In the genomic region with DNA sequence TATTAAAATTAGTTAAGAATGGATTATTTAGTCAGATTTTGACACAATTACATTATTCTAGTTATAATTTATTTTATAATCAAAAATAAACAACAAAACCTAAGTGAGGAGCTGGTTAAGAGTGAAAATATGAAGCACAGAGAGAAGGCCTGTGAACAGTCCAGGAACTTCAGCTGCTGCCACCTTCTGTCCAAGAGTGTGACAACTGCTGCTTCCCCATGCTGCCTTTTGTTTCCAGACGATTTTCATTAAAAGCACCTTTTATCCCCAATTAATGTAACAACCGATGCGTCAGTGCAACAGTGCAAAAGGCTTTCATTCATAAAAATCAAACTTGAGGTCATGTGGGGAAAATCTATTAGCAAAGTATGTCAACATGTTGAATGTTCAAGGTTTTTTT, we compare ENCODE assay signal across 11 cellular contexts.
DNase-seq lines count a peak whose midpoint lies in the region; ATAC-seq and TF ChIP-seq lines count a peak whose summit lies in the region.
"Had no signal": no experiment of that assay in that cellular context is flagged by ENCODE, and none has a peak within 500 bp of the region (broad histone marks: within the 10 kb centered on the region; RNA-seq: fewer than 3 reads in every experiment).

No MANE protein-coding gene starts in this region.

- peak; percentile 42 for DNase-seq in G401 (ENCODE audit: low spot score)
- DNase-seq in adipocyte (ENCODE audit: low read depth) = peak; percentile 24
- peak; percentile 25 for DNase-seq in midbrain (lab: John Stamatoyannopoulos, UW)
- no peak for DNase-seq in right cardiac atrium
- no peak for DNase-seq in stimulated activated naive CD8-positive, alpha-beta T cell treated with anti-CD3 and anti-CD28 coated beads, Interleukin-15, amount 100 ng/mL, for 72 hours
- no peak for DNase-seq in activated CD4-positive, alpha-beta T cell treated with anti-CD3 and anti-CD28 coated beads, Interleukin-2, amount 50 U/mL, for 4 hours
- no peak for DNase-seq in omental fat pad (ENCODE audit: low spot score)
- DNase-seq: effector CD4-positive, alpha-beta T cell; spleen; T-helper 1 cell had no signal

- peaks cover 5 to 15% of the 10 kb centered on the region in 2 donors for H3K9me3 Mint-ChIP-seq in stimulated activated naive CD8-positive, alpha-beta T cell treated with anti-CD3 and anti-CD28 coated beads, Interleukin-15, amount 100 ng/mL, for 72 hours

- intact Hi-C loops in right cardiac atrium (cut with DNase I) = no loop called here

- TF ChIP-seq RAD21 in Ishikawa (IDR thresholded peaks at IDR 0.05; ENCODE audit: low read depth) = 0 out of 2 replicates have a peak, but pooled peaks have one; percentile 8

- in situ Hi-C loops in G401 (cut with HindIII; ENCODE audit: low sequenced_read_pairs) = no loop called here

- H3K9me3 ChIP-seq in adipocyte (ENCODE audit: control insufficient read depth, low read length) = no peaks in the 10 kb centered on the region
- no peaks in the 10 kb centered on the region for H3K9me3 ChIP-seq in right cardiac atrium (ENCODE audit: control insufficient read depth, low read length)
- H3K9me3 ChIP-seq: spleen had no signal

- H3K4me1 Mint-ChIP-seq in stimulated activated naive CD8-positive, alpha-beta T cell treated with anti-CD3 and anti-CD28 coated beads, Interleukin-15, amount 100 ng/mL, for 72 hours = no peaks in the 10 kb centered on the region

- 17% methylated on average over 3 of the region's 3 CpGs for WGBS in right cardiac atrium

- TF ChIP-seq CTCF in omental fat pad (IDR thresholded peaks at IDR 0.05) = no peak

- H3K27me3 ChIP-seq in adipocyte (replicated peaks; ENCODE audit: control insufficient read depth, insufficient read depth, low read length) = no peaks in the 10 kb centered on the region
- no peaks in the 10 kb centered on the region for H3K27me3 ChIP-seq in right cardiac atrium (ENCODE audit: control insufficient read depth, insufficient read depth)
- H3K27me3 ChIP-seq: spleen had no signal

- no peak overlapping the region for H3K4me3 ChIP-seq in adipocyte (ENCODE audit: low read length)
- no peak overlapping the region for H3K4me3 ChIP-seq in right cardiac atrium (ENCODE audit: low read length)
- H3K4me3 ChIP-seq: spleen had no signal

- H3K4me1 ChIP-seq in adipocyte (ENCODE audit: control insufficient read depth, insufficient read depth, low read length) = no peaks in the 10 kb centered on the region
- no peaks in the 10 kb centered on the region for H3K4me1 ChIP-seq in right cardiac atrium (ENCODE audit: control insufficient read depth, insufficient read depth, low read length)
- H3K4me1 ChIP-seq: spleen had no signal

- H3K27ac Mint-ChIP-seq in stimulated activated naive CD8-positive, alpha-beta T cell treated with anti-CD3 and anti-CD28 coated beads, Interleukin-15, amount 100 ng/mL, for 72 hours = no peak overlapping the region

- no peak overlapping the region for H3K4me3 Mint-ChIP-seq in stimulated activated naive CD8-positive, alpha-beta T cell treated with anti-CD3 and anti-CD28 coated beads, Interleukin-15, amount 100 ng/mL, for 72 hours

- H3K27ac ChIP-seq in right cardiac atrium (ENCODE audit: low read length) = no peak overlapping the region
- H3K27ac ChIP-seq: spleen had no signal

- no peak overlapping the region for H3K9ac ChIP-seq in adipocyte (ENCODE audit: low read length)

- H3K36me3 ChIP-seq in adipocyte (ENCODE audit: control insufficient read depth, insufficient read depth, low read length, severe bottlenecking) = no peaks in the 10 kb centered on the region
- H3K36me3 ChIP-seq: spleen had no signal

- H3K27me3 Mint-ChIP-seq in stimulated activated naive CD8-positive, alpha-beta T cell treated with anti-CD3 and anti-CD28 coated beads, Interleukin-15, amount 100 ng/mL, for 72 hours = no peaks in the 10 kb centered on the region

- ATAC-seq in right cardiac atrium (no peak), omental fat pad (ENCODE audit: low FRiP score) (no peak)
- no peak for ATAC-seq in stimulated activated naive CD8-positive, alpha-beta T cell treated with anti-CD3 and anti-CD28 coated beads, Interleukin-15, amount 100 ng/mL, for 72 hours

- no peak for TF ChIP-seq EP300 in Ishikawa (IDR thresholded peaks at IDR 0.05; ENCODE audit: borderline replicate concordance)

TF ChIP-seq in Ishikawa, 13 proteins besides CTCF, POLR2A, EP300 and RAD21:
- TF ChIP-seq NFIC (IDR thresholded peaks at IDR 0.05) (no peak), CEBPB (IDR thresholded peaks at IDR 0.05) (no peak), TAF1 (IDR thresholded peaks at IDR 0.05; ENCODE audit: low read depth) (no peak), EGR1 (IDR thresholded peaks at IDR 0.05) (no peak), TEAD4 (IDR thresholded peaks at IDR 0.05) (no peak), ZBTB7A (IDR thresholded peaks at IDR 0.05; ENCODE audit: low read depth) (no peak), FOXM1 (IDR thresholded peaks at IDR 0.05; ENCODE audit: borderline replicate concordance, low read depth) (no peak), YY1 (IDR thresholded peaks at IDR 0.05; ENCODE audit: low read depth) (no peak), TCF12 (IDR thresholded peaks at IDR 0.05; ENCODE audit: low read depth) (no peak), CREB1 (IDR thresholded peaks at IDR 0.05; ENCODE audit: low read depth) (no peak), MAX (IDR thresholded peaks at IDR 0.05) (no peak)
- TF ChIP-seq, protein P1, sequence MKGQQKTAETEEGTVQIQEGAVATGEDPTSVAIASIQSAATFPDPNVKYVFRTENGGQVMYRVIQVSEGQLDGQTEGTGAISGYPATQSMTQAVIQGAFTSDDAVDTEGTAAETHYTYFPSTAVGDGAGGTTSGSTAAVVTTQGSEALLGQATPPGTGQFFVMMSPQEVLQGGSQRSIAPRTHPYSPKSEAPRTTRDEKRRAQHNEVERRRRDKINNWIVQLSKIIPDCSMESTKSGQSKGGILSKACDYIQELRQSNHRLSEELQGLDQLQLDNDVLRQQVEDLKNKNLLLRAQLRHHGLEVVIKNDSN (IDR thresholded peaks at IDR 0.05) = no peak
- TF ChIP-seq, protein P2, sequence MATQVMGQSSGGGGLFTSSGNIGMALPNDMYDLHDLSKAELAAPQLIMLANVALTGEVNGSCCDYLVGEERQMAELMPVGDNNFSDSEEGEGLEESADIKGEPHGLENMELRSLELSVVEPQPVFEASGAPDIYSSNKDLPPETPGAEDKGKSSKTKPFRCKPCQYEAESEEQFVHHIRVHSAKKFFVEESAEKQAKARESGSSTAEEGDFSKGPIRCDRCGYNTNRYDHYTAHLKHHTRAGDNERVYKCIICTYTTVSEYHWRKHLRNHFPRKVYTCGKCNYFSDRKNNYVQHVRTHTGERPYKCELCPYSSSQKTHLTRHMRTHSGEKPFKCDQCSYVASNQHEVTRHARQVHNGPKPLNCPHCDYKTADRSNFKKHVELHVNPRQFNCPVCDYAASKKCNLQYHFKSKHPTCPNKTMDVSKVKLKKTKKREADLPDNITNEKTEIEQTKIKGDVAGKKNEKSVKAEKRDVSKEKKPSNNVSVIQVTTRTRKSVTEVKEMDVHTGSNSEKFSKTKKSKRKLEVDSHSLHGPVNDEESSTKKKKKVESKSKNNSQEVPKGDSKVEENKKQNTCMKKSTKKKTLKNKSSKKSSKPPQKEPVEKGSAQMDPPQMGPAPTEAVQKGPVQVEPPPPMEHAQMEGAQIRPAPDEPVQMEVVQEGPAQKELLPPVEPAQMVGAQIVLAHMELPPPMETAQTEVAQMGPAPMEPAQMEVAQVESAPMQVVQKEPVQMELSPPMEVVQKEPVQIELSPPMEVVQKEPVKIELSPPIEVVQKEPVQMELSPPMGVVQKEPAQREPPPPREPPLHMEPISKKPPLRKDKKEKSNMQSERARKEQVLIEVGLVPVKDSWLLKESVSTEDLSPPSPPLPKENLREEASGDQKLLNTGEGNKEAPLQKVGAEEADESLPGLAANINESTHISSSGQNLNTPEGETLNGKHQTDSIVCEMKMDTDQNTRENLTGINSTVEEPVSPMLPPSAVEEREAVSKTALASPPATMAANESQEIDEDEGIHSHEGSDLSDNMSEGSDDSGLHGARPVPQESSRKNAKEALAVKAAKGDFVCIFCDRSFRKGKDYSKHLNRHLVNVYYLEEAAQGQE (IDR thresholded peaks at IDR 0.05; ENCODE audit: low read depth) = no peak

Comparison
In these comparisons a context has a peak if more than half of its experiments do, and no peak if none do; other contexts are left out.
1. DNase-seq: peak in G401 (single experiment), adipocyte (single experiment) and midbrain (single experiment); none in right cardiac atrium (0 of 3), stimulated activated naive CD8-positive, alpha-beta T cell treated with anti-CD3 and anti-CD28 coated beads, Interleukin-15, amount 100 ng/mL, for 72 hours (0 of 2), activated CD4-positive, alpha-beta T cell treated with anti-CD3 and anti-CD28 coated beads, Interleukin-2, amount 50 U/mL, for 4 hours (0 of 2) and omental fat pad (single experiment).